31 cellular contexts compared by ENCODE assay signal in genomic region chr3:42317137-42317536, GRCh38. TPM values are rescaled to one million over a fixed set of nuclear protein-coding genes. Genes with fewer than 3 reads are reported as not detected.
"Had no signal": no experiment of that assay in that cellular context is flagged by ENCODE, and none has a peak within 500 bp of the region (broad histone marks: within the 10 kb centered on the region; RNA-seq: fewer than 3 reads in every experiment).

No MANE protein-coding gene starts in this region.

- DNase-seq: colonic mucosa; cortex of kidney; dermis blood vessel endothelial cell; dorsolateral prefrontal cortex; effector CD4-positive, alpha-beta T cell; effector CD8-positive, alpha-beta T cell; effector memory CD4-positive, alpha-beta T cell; effector memory CD8-positive, alpha-beta T cell; endodermal cell; erythroblast; esophagus squamous epithelium; foreskin fibroblast; foreskin keratinocyte; foreskin melanocyte; gastrocnemius medialis; glutamatergic neuron; head of caudate nucleus; heart left ventricle; heart right ventricle had no signal

- H3K4me3 Mint-ChIP-seq: dendritic cell treated with granulocyte-macrophage colony-stimulating factor and Interleukin-4, amounts not matched to agents 40 ng/mL and 50 ng/mL, for 4 days; effector memory CD8-positive, alpha-beta T cell; endodermal cell had no signal

- H3K4me1 ChIP-seq: colonic mucosa, esophagus muscularis mucosa, esophagus squamous epithelium, foreskin keratinocyte, gastrocnemius medialis, gastroesophageal sphincter, heart left ventricle, heart right ventricle had no signal

- ATAC-seq: effector memory CD8-positive, alpha-beta T cell; esophagus mucosa; foreskin keratinocyte; gastrocnemius medialis; gastroesophageal sphincter; heart left ventricle; heart right ventricle had no signal

- H3K36me3 ChIP-seq: colonic mucosa, esophagus muscularis mucosa, esophagus squamous epithelium, gastrocnemius medialis, gastroesophageal sphincter, heart left ventricle, heart right ventricle had no signal

- H3K4me1 Mint-ChIP-seq: endodermal cell had no signal

- H3K27me3 Mint-ChIP-seq: dendritic cell treated with granulocyte-macrophage colony-stimulating factor and Interleukin-4, amounts not matched to agents 40 ng/mL and 50 ng/mL, for 4 days had no signal

- FAIRE-seq: colon, endometrium, endothelial cell of umbilical vein had no signal

- H3K27ac Mint-ChIP-seq: dendritic cell treated with granulocyte-macrophage colony-stimulating factor and Interleukin-4, amounts not matched to agents 40 ng/mL and 50 ng/mL, for 4 days; effector memory CD8-positive, alpha-beta T cell; endodermal cell had no signal

- H3K27ac ChIP-seq: colonic mucosa, coronary artery, dorsolateral prefrontal cortex, epithelial cell of prostate, esophagus muscularis mucosa, esophagus squamous epithelium, foreskin keratinocyte, gastrocnemius medialis, gastroesophageal sphincter, heart left ventricle, heart right ventricle had no signal

- H3K4me3 ChIP-seq: colonic mucosa, coronary artery, dorsolateral prefrontal cortex, esophagus muscularis mucosa, esophagus squamous epithelium, gastrocnemius medialis, gastroesophageal sphincter, heart left ventricle, heart right ventricle had no signal

- H3K27me3 ChIP-seq: colonic mucosa, dorsolateral prefrontal cortex, esophagus muscularis mucosa, foreskin keratinocyte, gastrocnemius medialis, gastroesophageal sphincter, heart right ventricle had no signal

RNA-seq across cellular contexts. Expression of gene CCK, which starts 51.2 kb away (rescaled TPM):
- total RNA-seq: colonic mucosa, dermis blood vessel endothelial cell, dermis microvascular lymphatic vessel endothelial cell, endothelial cell of umbilical vein, fibroblast of villous mesenchyme, glomerular endothelial cell, heart left ventricle, heart right ventricle had no signal
- polyA plus RNA-seq: endothelial cell of umbilical vein, heart left ventricle, heart right ventricle had no signal
